1 cellular context compared by ENCODE assay signal in genomic region chr16:540645-541340, GRCh38.
TF ChIP-seq lines count a peak whose summit lies in the region.

No MANE protein-coding gene starts in this region.

TF ChIP-seq in HepG2, 621 proteins besides CTCF, POLR2A, EP300 and RAD21:
- peak; percentile 52 for TF ChIP-seq AGO2 (optimal IDR thresholded peaks at IDR 0.05; ENCODE audit: low read depth, low read length)
- TF ChIP-seq ZNF451 (CRISPR knock-in tag; IDR thresholded peaks at IDR 0.05) = no peak
- no peak for TF ChIP-seq ZNF557 (CRISPR knock-in tag; IDR thresholded peaks at IDR 0.05)
- TF ChIP-seq MAFG (CRISPR knock-in tag; IDR thresholded peaks at IDR 0.05) = no peak
- peak; percentile 66; the same call in 1 of the 2 replicates for TF ChIP-seq HNRNPL (IDR thresholded peaks at IDR 0.05; ENCODE audit: low read depth, low read length)
TF ChIP-seq in HepG2: peak in this region for 2.
